ENCODE assay signal across 1 cellular context in the genomic region with DNA sequence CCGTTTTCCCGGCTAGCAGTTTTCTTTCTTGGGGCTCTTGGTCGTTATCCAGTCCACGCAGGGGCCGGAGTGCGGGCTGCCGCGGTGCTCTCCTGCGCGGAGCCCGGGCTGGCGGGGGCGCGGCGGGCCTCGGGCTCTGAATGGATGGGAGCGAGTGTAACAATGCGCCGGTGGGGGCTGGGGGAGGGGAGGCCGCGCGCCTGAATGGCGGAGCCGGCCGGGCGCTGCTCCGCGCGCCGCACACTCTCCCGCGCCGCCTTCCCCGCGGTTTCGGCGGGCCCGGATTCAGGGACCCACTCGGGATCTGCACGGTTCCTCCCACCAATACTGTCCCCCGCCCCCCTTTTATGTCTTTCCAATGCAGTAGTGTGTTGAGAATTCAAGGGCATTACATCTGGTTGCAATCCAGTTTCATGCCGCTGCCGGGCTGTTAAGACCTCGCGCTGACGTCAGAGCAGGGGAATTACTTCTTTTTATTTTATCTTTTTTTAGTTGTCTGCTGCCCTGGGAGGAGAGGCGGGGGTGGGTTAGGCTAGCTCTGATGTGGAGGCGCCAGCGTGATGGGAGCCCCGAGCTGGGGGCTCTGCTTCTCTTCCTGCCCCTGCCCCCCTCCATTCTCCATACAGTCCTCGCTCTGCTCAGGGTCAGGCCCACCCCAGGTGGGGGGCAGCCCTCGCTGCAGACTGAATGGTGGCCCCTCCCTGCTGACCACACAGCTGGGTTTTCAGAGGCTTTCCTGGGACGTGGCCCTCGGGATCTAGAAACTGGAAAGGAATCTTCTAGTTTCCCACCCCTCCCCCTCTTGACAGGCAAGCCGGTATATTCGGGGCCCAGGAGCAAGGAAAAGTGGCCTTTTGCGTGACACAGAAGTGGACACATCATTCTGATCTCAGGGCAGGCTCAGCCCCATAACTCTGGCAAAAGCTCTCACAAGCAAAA.
TF ChIP-seq lines count a peak whose summit lies in the region.

No MANE protein-coding gene starts in this region.

TF ChIP-seq in GM12891, 5 proteins besides CTCF, POLR2A, EP300 and RAD21:
- TF ChIP-seq PAX5 (IDR thresholded peaks at IDR 0.05; ENCODE audit: insufficient read depth, low read length, severe bottlenecking) (no peak), POU2F2 (IDR thresholded peaks at IDR 0.05; ENCODE audit: low read depth, low read length) (peak; percentile 39; the same call in 1 of the 2 replicates), POLR2AphosphoS5 (IDR thresholded peaks at IDR 0.05; ENCODE audit: low read depth, low read length) (no peak), TAF1 (IDR thresholded peaks at IDR 0.05; ENCODE audit: low read depth, low read length) (no peak), SPI1 (IDR thresholded peaks at IDR 0.05; ENCODE audit: low read depth, low read length) (no peak)
